15 cellular contexts compared by ENCODE assay signal in genomic region chr3:47984089-47984759, GRCh38. TPM values are rescaled to one million over a fixed set of nuclear protein-coding genes. Genes with fewer than 3 reads are reported as not detected.
A peak's percentile ranks its signal among the peaks of the same experiment; 100 is the strongest.
DNase-seq lines count a peak whose midpoint lies in the region; ATAC-seq, FAIRE-seq and TF ChIP-seq lines count a peak whose summit lies in the region.
"Had no signal": no experiment of that assay in that cellular context is flagged by ENCODE, and none has a peak within 500 bp of the region (broad histone marks: within the 10 kb centered on the region; RNA-seq: fewer than 3 reads in every experiment).

No MANE protein-coding gene starts in this region.

- no peaks in the 10 kb centered on the region for H3K36me3 ChIP-seq in A673 (ENCODE audit: insufficient read depth, low read length, poor library complexity, severe bottlenecking)
- H3K36me3 ChIP-seq in astrocyte (ENCODE audit: insufficient read depth, low read length) = no peaks in the 10 kb centered on the region

- H3K9me3 Mint-ChIP-seq in astrocyte (ENCODE audit: unreplicated experiment) = no peaks in the 10 kb centered on the region
- H3K9me3 Mint-ChIP-seq: IgD-negative memory B cell; naive thymus-derived CD8-positive, alpha-beta T cell; type B pancreatic cell had no signal

- no TSS peak for BruUV-seq in A673 (replicated peaks; lab: Mats Ljungman, UMichigan)

- no peak for TF ChIP-seq CTCF in A673 (conservative IDR thresholded peaks at IDR 0.05; ENCODE audit: low read depth, low read length)
- TF ChIP-seq CTCF in astrocyte (IDR thresholded peaks at IDR 0.05; ENCODE audit: insufficient read depth, low read depth, low read length) = no peak

- H3K36me3 Mint-ChIP-seq in astrocyte (ENCODE audit: low read depth, unreplicated experiment) = peaks cover 4% of the 10 kb centered on the region

- no peak overlapping the region for H2AFZ ChIP-seq in astrocyte (ENCODE audit: low read depth, low read length)

- peak overlapping the region; percentile 17 for H3K4me2 ChIP-seq in astrocyte (ENCODE audit: low read length)

- POLR2A ChIA-PET in A673 (lab: Charles Lee; ENCODE audit: low non-redundant PET) = no interaction called here

- H3K27ac ChIP-seq in A673 (ENCODE audit: low read depth, low read length, poor library complexity, severe bottlenecking) = no peak overlapping the region
- peak overlapping the region; percentile 43 for H3K27ac ChIP-seq in astrocyte (ENCODE audit: low read depth, low read length)

- ATAC-seq in GM18873 (IDR thresholded peaks at IDR 0.05; ENCODE audit: low FRiP score, unreplicated experiment) (no peak), HG02642 (IDR thresholded peaks at IDR 0.05; ENCODE audit: poor library complexity, unreplicated experiment) (no peak), HG03159 (IDR thresholded peaks at IDR 0.05; ENCODE audit: unreplicated experiment) (no peak)
- ATAC-seq: naive thymus-derived CD8-positive, alpha-beta T cell had no signal

- H3K4me1 ChIP-seq in A673 (ENCODE audit: insufficient read depth, low read length, poor library complexity, severe bottlenecking) = peaks cover 16% of the 10 kb centered on the region
- H3K4me1 ChIP-seq in astrocyte (ENCODE audit: insufficient read depth, low read length) = peaks cover 6% of the 10 kb centered on the region

- DNase-seq in A673 (ENCODE audit: low spot score) = peak; percentile 41
- DNase-seq in HS-27A (ENCODE audit: low read depth) = peak; percentile 94
- peak; percentile 76 for DNase-seq in astrocyte (ENCODE audit: low read depth)
- peak; percentile 13 for DNase-seq in kidney glomerular epithelial cell (lab: John Stamatoyannopoulos, UW)
- DNase-seq in cardiac septum (ENCODE audit: low spot score) = no peak
- DNase-seq: C1 segment of cervical spinal cord; cerebellar nuclear complex; naive thymus-derived CD8-positive, alpha-beta T cell; NCI-H345; stimulated activated CD4-positive, alpha-beta T cell treated with anti-CD3 and anti-CD28 coated beads, Interleukin-2, amount 100 ng/mL, for 48 hours had no signal

- peaks cover 31% of the 10 kb centered on the region for H3K4me1 Mint-ChIP-seq in astrocyte (ENCODE audit: low read depth, unreplicated experiment)

- CTCF ChIA-PET in A673 (lab: Charles Lee) = no interaction called here

- no peaks in the 10 kb centered on the region for H3K27me3 Mint-ChIP-seq in astrocyte (ENCODE audit: low read depth, unreplicated experiment)
- H3K27me3 Mint-ChIP-seq: IgD-negative memory B cell; naive thymus-derived CD8-positive, alpha-beta T cell; type B pancreatic cell had no signal

- no peak overlapping the region for H3K9ac ChIP-seq in astrocyte (ENCODE audit: low read length)

- intact Hi-C loops in A673 (cut with micrococcal nuclease; ENCODE audit: unreplicated experiment) (no loop called here), cardiac septum (cut with DNase I) (no loop called here)

- H3K4me3 ChIP-seq in A673 (ENCODE audit: low read depth, low read length, poor library complexity, severe bottlenecking) (no peak overlapping the region), astrocyte (ENCODE audit: insufficient read depth, low read depth, low read length) (no peak overlapping the region)

- H3K9me3 ChIP-seq in A673 (ENCODE audit: low read depth, low read length, poor library complexity, severe bottlenecking) (no peaks in the 10 kb centered on the region), astrocyte (ENCODE audit: insufficient read depth, low read depth, low read length) (no peaks in the 10 kb centered on the region)

- H3K4me3 Mint-ChIP-seq in astrocyte (ENCODE audit: unreplicated experiment) = peak overlapping the region; percentile 31
- H3K4me3 Mint-ChIP-seq: naive thymus-derived CD8-positive, alpha-beta T cell; type B pancreatic cell had no signal

- peak overlapping the region; percentile 23 for H3K27ac Mint-ChIP-seq in astrocyte (ENCODE audit: unreplicated experiment)
- H3K27ac Mint-ChIP-seq: type B pancreatic cell had no signal

- H3K79me2 ChIP-seq in astrocyte (ENCODE audit: insufficient read depth, low read length) = peaks cover 89% of the 10 kb centered on the region

- H3K27me3 ChIP-seq in A673 (replicated peaks; ENCODE audit: insufficient read depth, low read depth, low read length, poor library complexity) = no peaks in the 10 kb centered on the region
- no peaks in the 10 kb centered on the region for H3K27me3 ChIP-seq in astrocyte (ENCODE audit: insufficient read depth, low read length)

- peaks cover 74% of the 10 kb centered on the region for H4K20me1 ChIP-seq in astrocyte (ENCODE audit: insufficient read depth, low read length)

- FAIRE-seq in astrocyte (lab: Jason Lieb, UNC) = no peak

RNA-seq across cellular contexts. Expression of gene MAP4, which starts 32.0 kb away (rescaled TPM):
- total RNA-seq in A673 (2021) = 105 and 110 TPM in 2 replicates
- total RNA-seq in astrocyte = 471 and 475 TPM in 2 replicates
- total RNA-seq in cardiac septum = 1,491 TPM
